ENCODE assay signal across 26 cellular contexts in genomic region chr18:3502650-3503049, GRCh38.
"Had no signal": no experiment of that assay in that cellular context is flagged by ENCODE, and none has a peak within 500 bp of the region (broad histone marks: within the 10 kb centered on the region; RNA-seq: fewer than 3 reads in every experiment).

No MANE protein-coding gene starts in this region.

- H3K27ac ChIP-seq: esophagus squamous epithelium, heart right ventricle, left lung, parathyroid adenoma, right lobe of liver, stomach, thyroid gland had no signal

- H3K4me3 Mint-ChIP-seq: effector memory CD8-positive, alpha-beta T cell; mesothelial cell of epicardium; naive B cell; natural killer cell treated with Interleukin-12 subunit alpha and Interleukin-12 subunit beta and Interleukin-15 and Interleukin-18, amount 100 ng/mL, for 72 hours; neural crest cell; stimulated activated naive B cell treated with anti-CD40 and anti-IgM and Interleukin-4, amounts not matched to agents 10 μg/mL and 1 μg/mL and 100 μg/mL, for 72 hours had no signal

- H3K36me3 Mint-ChIP-seq: mesothelial cell of epicardium; naive B cell; natural killer cell treated with Interleukin-12 subunit alpha and Interleukin-12 subunit beta and Interleukin-15 and Interleukin-18, amount 100 ng/mL, for 72 hours; stimulated activated naive B cell treated with anti-CD40 and anti-IgM and Interleukin-4, amounts not matched to agents 10 μg/mL and 1 μg/mL and 100 μg/mL, for 72 hours had no signal

- H3K9ac ChIP-seq: parathyroid adenoma had no signal

- H3K9me3 Mint-ChIP-seq: effector memory CD8-positive, alpha-beta T cell; mesothelial cell of epicardium; natural killer cell treated with Interleukin-12 subunit alpha and Interleukin-12 subunit beta and Interleukin-15 and Interleukin-18, amount 100 ng/mL, for 72 hours; neural crest cell; stimulated activated naive B cell treated with anti-CD40 and anti-IgM and Interleukin-4, amounts not matched to agents 10 μg/mL and 1 μg/mL and 100 μg/mL, for 72 hours had no signal

- DNase-seq: cortex of kidney; effector memory CD8-positive, alpha-beta T cell; erythroblast; esophagus squamous epithelium; foreskin melanocyte; glutamatergic neuron; heart right ventricle; hippocampal formation; left cardiac atrium; left lung; mesenchymal stem cell; mucosa of descending colon; naive B cell; right lobe of liver; small intestine; stimulated activated CD4-positive, alpha-beta T cell treated with anti-CD3 and anti-CD28 coated beads, Interleukin-15, amount 100 ng/mL, for 24 hours; stimulated activated CD4-positive, alpha-beta T cell treated with anti-CD3 and anti-CD28 coated beads, Interleukin-2, amount 100 ng/mL, for 48 hours; stimulated activated naive B cell treated with anti-CD40 and anti-IgM and Interleukin-4, amounts not matched to agents 10 μg/mL and 1 μg/mL and 100 μg/mL, for 72 hours; stomach; thyroid gland; trophoblast cell had no signal

- H3K36me3 ChIP-seq: esophagus squamous epithelium, heart right ventricle, left lung, right lobe of liver, stomach, thyroid gland had no signal

- H3K79me2 ChIP-seq: parathyroid adenoma had no signal

- H3K27ac Mint-ChIP-seq: effector memory CD8-positive, alpha-beta T cell; mesothelial cell of epicardium; naive B cell; natural killer cell treated with Interleukin-12 subunit alpha and Interleukin-12 subunit beta and Interleukin-15 and Interleukin-18, amount 100 ng/mL, for 72 hours; progenitor cell of endocrine pancreas; stimulated activated naive B cell treated with anti-CD40 and anti-IgM and Interleukin-4, amounts not matched to agents 10 μg/mL and 1 μg/mL and 100 μg/mL, for 72 hours had no signal

- H3K9me3 ChIP-seq: esophagus squamous epithelium, heart right ventricle, left lung, mucosa of descending colon, right lobe of liver, stomach, thyroid gland had no signal

- ATAC-seq: effector memory CD8-positive, alpha-beta T cell; heart right ventricle; left cardiac atrium; left lung; mucosa of descending colon; natural killer cell treated with Interleukin-12 subunit alpha and Interleukin-12 subunit beta and Interleukin-15 and Interleukin-18, amount 100 ng/mL, for 72 hours; right lobe of liver; stimulated activated naive B cell treated with anti-CD40 and anti-IgM and Interleukin-4, amounts not matched to agents 10 μg/mL and 1 μg/mL and 100 μg/mL, for 72 hours had no signal

- H2AFZ ChIP-seq: parathyroid adenoma had no signal

- H3K4me1 ChIP-seq: parathyroid adenoma had no signal

- H3K27me3 ChIP-seq: right lobe of liver, thyroid gland had no signal

- H3K4me3 ChIP-seq: esophagus squamous epithelium, heart right ventricle, left lung, mucosa of descending colon, right lobe of liver, stomach, thyroid gland had no signal
